ENCODE assay signal across 8 cellular contexts in genomic region chr9:129270903-129271431, GRCh38.
DNase-seq lines count a peak whose midpoint lies in the region; ATAC-seq, FAIRE-seq and TF ChIP-seq lines count a peak whose summit lies in the region.

No MANE protein-coding gene starts in this region.

- H3K4me3 ChIP-seq in RWPE2 (ENCODE audit: severe bottlenecking) (no peak overlapping the region), kidney (ENCODE audit: low read length in 2 of 2) (no peak overlapping the region)

- TF ChIP-seq CTCF in GM13977 (IDR thresholded peaks at IDR 0.05; ENCODE audit: extremely low read depth, insufficient read depth, missing control alignments) (no peak), RWPE2 (IDR thresholded peaks at IDR 0.05; ENCODE audit: poor library complexity, severe bottlenecking) (no peak), kidney (IDR thresholded peaks at IDR 0.05; ENCODE audit: borderline replicate concordance, extremely low read depth, insufficient read depth) (no peak)

- H3K9ac ChIP-seq in kidney (ENCODE audit: low read length in 2 of 2): no peak overlapping the region

- H3K9me3 ChIP-seq in RWPE2 (ENCODE audit: severe bottlenecking) (no peaks in the 10 kb centered on the region), kidney (ENCODE audit: control insufficient read depth in 1 of 2, low read length in 2 of 2) (no peaks in the 10 kb centered on the region)

- intact Hi-C loops in kidney (cut with DNase I): no loop called here

- H3K27me3 ChIP-seq in RWPE2 (ENCODE audit: insufficient read depth, poor library complexity, severe bottlenecking): no peaks in the 10 kb centered on the region

- H3K36me3 ChIP-seq in RWPE2 (ENCODE audit: low read depth): no peaks in the 10 kb centered on the region
- H3K36me3 ChIP-seq in kidney (ENCODE audit: control insufficient read depth in 1 of 2, insufficient read depth in 2 of 2, low read length in 2 of 2): no peaks in the 10 kb centered on the region

- H3K27ac ChIP-seq in RWPE2 (ENCODE audit: poor library complexity, severe bottlenecking): no peak overlapping the region
- no peak overlapping the region for H3K27ac ChIP-seq in kidney (ENCODE audit: low read depth in 2 of 2, low read length in 2 of 2)

- ATAC-seq in HG02588 (IDR thresholded peaks at IDR 0.05; ENCODE audit: unreplicated experiment): peak; percentile 60
- ATAC-seq in RWPE2 (ENCODE audit: low read depth): no peak

- no peak for FAIRE-seq in kidney (lab: Jason Lieb, UNC)

- DNase-seq in GM13977 (ENCODE audit: low spot score) (peak; percentile 70), RWPE2 (ENCODE audit: low spot score) (peak; percentile 14), kidney (peak; percentile 33), D341Med (ENCODE audit: low spot score) (no peak), NCI-H524 (lab: John Stamatoyannopoulos, UW) (no peak), DMS114 treated with DMSO at 0.1 percent for 48 hours (lab: John Stamatoyannopoulos, UW; ENCODE audit: unreplicated experiment) (no peak)
- no peak for DNase-seq in activated CD4-positive, alpha-beta T cell treated with anti-CD3 and anti-CD28 coated beads for 4 hours

- peaks cover 7% of the 10 kb centered on the region for H3K4me1 ChIP-seq in RWPE2 (ENCODE audit: insufficient read depth, poor library complexity, severe bottlenecking)
- H3K4me1 ChIP-seq in kidney (ENCODE audit: control insufficient read depth in 1 of 2, insufficient read depth in 1 of 2, low read depth in 1 of 2, low read length in 2 of 2): no peaks in the 10 kb centered on the region

- in situ Hi-C loops in GM13977 (cut with MboI; ENCODE audit: low pct_unique_long_range_greater_than_20kb, low sequenced_read_pairs, unreplicated experiment): no loop called here

Comparison
In these comparisons a context has a peak if more than half of its experiments do, and no peak if none do; other contexts are left out.
1. DNase-seq: peak in GM13977 (single experiment), RWPE2 (single experiment) and kidney (single experiment); none in D341Med (single experiment), NCI-H524 (0 of 2), DMS114 treated with DMSO at 0.1 percent for 48 hours (single experiment) and activated CD4-positive, alpha-beta T cell treated with anti-CD3 and anti-CD28 coated beads for 4 hours (0 of 2).